Comparison of ENCODE assay signal across 8 cellular contexts in the genomic region with DNA sequence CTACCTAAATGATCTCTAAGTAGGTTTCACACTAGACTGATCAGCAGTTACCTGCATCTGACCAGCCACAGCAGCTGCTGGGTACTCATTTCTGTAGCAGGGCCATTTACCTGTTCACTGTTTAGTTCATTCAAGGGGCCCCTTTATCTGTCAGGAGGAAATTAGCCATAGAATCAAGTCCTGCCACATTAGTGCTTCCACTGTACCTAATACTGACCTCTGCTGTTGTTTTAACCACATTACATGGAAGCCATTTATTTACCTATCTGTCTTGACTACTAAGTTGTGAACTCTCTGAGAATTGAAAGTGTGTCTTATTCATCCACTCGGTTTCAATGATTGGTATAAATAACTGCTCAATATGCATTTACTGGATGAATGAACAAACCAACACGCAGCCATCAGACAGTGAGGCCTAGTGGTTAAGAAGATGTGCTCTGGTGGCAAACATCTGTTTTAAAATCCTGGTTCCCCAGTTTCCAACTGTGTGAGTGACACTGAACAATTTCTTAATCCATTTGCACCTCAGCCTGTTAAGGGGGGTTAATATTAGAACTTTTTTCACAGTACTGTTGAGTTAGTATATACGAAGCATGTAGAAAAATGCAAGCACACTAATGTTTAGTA.
A peak's percentile ranks its signal among the peaks of the same experiment; 100 is the strongest.
DNase-seq lines count a peak whose midpoint lies in the region; ATAC-seq, FAIRE-seq and TF ChIP-seq lines count a peak whose summit lies in the region.

No MANE protein-coding gene starts in this region.

- no peak overlapping the region for H3K4me3 ChIP-seq in astrocyte of the spinal cord (ENCODE audit: low read depth, low read length)

- FAIRE-seq in islet of Langerhans (lab: Jason Lieb, UNC): peak; percentile 99

- peak; percentile 63 for TF ChIP-seq CTCF in astrocyte of the spinal cord (IDR thresholded peaks at IDR 0.05; ENCODE audit: low read depth, low read length)

- peak; percentile 94 for ATAC-seq in GM19023 (IDR thresholded peaks at IDR 0.05; ENCODE audit: unreplicated experiment)
- peak; percentile 97 for ATAC-seq in HG03066 (IDR thresholded peaks at IDR 0.05; ENCODE audit: low read depth, unreplicated experiment)

- in situ Hi-C loops in astrocyte of the spinal cord (cut with HindIII; ENCODE audit: low sequenced_read_pairs): no loop called here

- DNase-seq in NCI-H1105 treated with DMSO at 0.1 percent for 48 hours (lab: John Stamatoyannopoulos, UW) (peak; percentile 31), NCI-H1105 (lab: John Stamatoyannopoulos, UW) (no peak), NCI-H748 treated with DMSO at 0.1 percent for 48 hours (lab: John Stamatoyannopoulos, UW) (peak; percentile 12), astrocyte of the spinal cord (ENCODE audit: low read depth, low spot score) (peak; percentile 82), superior temporal gyrus (ENCODE audit: extremely low spot score) (peak; percentile 78)
